ENCODE assay signal across 19 cellular contexts in the genomic region with DNA sequence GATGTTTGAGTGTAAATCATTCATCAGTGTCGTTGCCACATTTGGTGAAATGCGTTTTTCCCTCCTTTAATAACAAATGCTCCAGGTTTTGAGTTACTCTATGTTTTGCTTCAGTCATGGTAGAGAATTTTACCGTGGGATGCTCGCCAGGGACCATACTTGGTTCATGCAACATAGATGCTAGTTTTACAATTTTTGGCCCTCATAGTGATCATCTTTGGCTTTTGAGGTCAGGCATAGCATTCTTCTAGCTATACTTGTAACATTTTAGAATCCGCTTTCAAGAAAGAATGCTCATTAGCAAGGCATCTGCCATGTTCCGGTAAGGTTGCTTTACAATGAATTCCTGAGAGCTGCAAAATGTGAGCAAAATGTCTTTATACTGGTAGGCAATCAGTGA.
DNase-seq lines count a peak whose midpoint lies in the region; ATAC-seq and TF ChIP-seq lines count a peak whose summit lies in the region.
"Had no signal": no experiment of that assay in that cellular context is flagged by ENCODE, and none has a peak within 500 bp of the region (broad histone marks: within the 10 kb centered on the region; RNA-seq: fewer than 3 reads in every experiment).

No MANE protein-coding gene starts in this region.

- no peak overlapping the region for H2BK20ac ChIP-seq in IMR-90 (ENCODE audit: low read depth, low read length)

- H3K9me1 ChIP-seq in IMR-90 (ENCODE audit: insufficient read depth, low read length) = no peaks in the 10 kb centered on the region

- H2AFZ ChIP-seq in IMR-90 (replicated peaks; ENCODE audit: low read length, poor library complexity) = no peak overlapping the region

- H3K27me3 Mint-ChIP-seq in activated T-helper 17 cell treated with anti-CD3 and anti-CD28 coated beads, Interleukin-2, amount 50 U/mL, for 72 hours = no peaks in the 10 kb centered on the region
- H3K27me3 Mint-ChIP-seq: T-cell had no signal

- in situ Hi-C loops in IMR-90 (cut with MboI; ENCODE audit: low sequenced_read_pairs) = no loop called here

- H3K27me3 ChIP-seq in BJ (ENCODE audit: control insufficient read depth, insufficient read depth, low read length) = no peaks in the 10 kb centered on the region
- H3K27me3 ChIP-seq in IMR-90 (ENCODE audit: control insufficient read depth, insufficient read depth, low read length) = no peaks in the 10 kb centered on the region

- H2BK15ac ChIP-seq in IMR-90 (ENCODE audit: low read depth, low read length) = no peak overlapping the region

- H3K9me3 Mint-ChIP-seq in activated T-helper 17 cell treated with anti-CD3 and anti-CD28 coated beads, Interleukin-2, amount 50 U/mL, for 72 hours = peaks cover 8% of the 10 kb centered on the region
- H3K9me3 Mint-ChIP-seq: GM23338 had no signal

- no peaks in the 10 kb centered on the region for H3K36me3 ChIP-seq in BJ (ENCODE audit: control insufficient read depth, insufficient read depth, low read length)
- H3K36me3 ChIP-seq in IMR-90 (ENCODE audit: control insufficient read depth, insufficient read depth, low read length) = no peaks in the 10 kb centered on the region

- intact Hi-C loops in IMR-90 (cut with micrococcal nuclease) = no loop called here

- no peak overlapping the region for H3K23ac ChIP-seq in IMR-90 (ENCODE audit: low read depth, low read length)

- H4K8ac ChIP-seq in IMR-90 (ENCODE audit: low read depth in 2 of 2, low read length in 2 of 2) = no peak overlapping the region

- H3K4ac ChIP-seq in IMR-90 (ENCODE audit: low read depth, low read length) = no peak overlapping the region

- no peak for TF ChIP-seq CTCF in BJ (IDR thresholded peaks at IDR 0.05; ENCODE audit: insufficient read depth, low read depth, low read length)
- no peak for TF ChIP-seq CTCF in IMR-90 (conservative IDR thresholded peaks at IDR 0.05; ENCODE audit: low read depth, low read length)

- H2AK9ac ChIP-seq in IMR-90 (replicated peaks; ENCODE audit: low read depth, low read length, poor library complexity) = no peak overlapping the region

- no peak for ATAC-seq in IMR-90 (ENCODE audit: low read depth)
- ATAC-seq in HG03520 (IDR thresholded peaks at IDR 0.05; ENCODE audit: unreplicated experiment) = no peak
- no peak for ATAC-seq in GM18505 (IDR thresholded peaks at IDR 0.05; ENCODE audit: unreplicated experiment)
- no peak for ATAC-seq in activated T-helper 17 cell treated with anti-CD3 and anti-CD28 coated beads, Interleukin-2, amount 50 U/mL, for 72 hours (replicated peaks)
- ATAC-seq: GM23338, HCT116, K562, Right ventricle myocardium inferior, T-cell had no signal

- no peak overlapping the region for H3K27ac ChIP-seq in IMR-90 (ENCODE audit: insufficient read depth, low read length)
- H3K27ac ChIP-seq: C4-2B had no signal

- CTCF ChIA-PET in BJ (lab: Yijun Ruan, JAX) = interaction anchor here (1.2 to 1.5 kb wide), 2 partner anchors 13 to 88 kb away, joined by 4 read pairs; no protein-coding TSS in a partner anchor
- CTCF ChIA-PET in IMR-90 (lab: Yijun Ruan, JAX) = no interaction called here

- H2BK120ac ChIP-seq in IMR-90 (ENCODE audit: low read depth, low read length) = no peak overlapping the region

- no peak overlapping the region for H4K91ac ChIP-seq in IMR-90 (ENCODE audit: insufficient read depth, low read depth, low read length)

- no peaks in the 10 kb centered on the region for H3K4me1 ChIP-seq in IMR-90 (ENCODE audit: control insufficient read depth, insufficient read depth, low read length)

- TF ChIP-seq RAD21 in IMR-90 (IDR thresholded peaks at IDR 0.05; ENCODE audit: low read length) = no peak

- H3K4me3 Mint-ChIP-seq in activated T-helper 17 cell treated with anti-CD3 and anti-CD28 coated beads, Interleukin-2, amount 50 U/mL, for 72 hours = no peak overlapping the region
- H3K4me3 Mint-ChIP-seq: GM23338, T-cell had no signal

- POLR2A ChIA-PET in BJ (lab: Charles Lee) = no interaction called here
- POLR2A ChIA-PET in IMR-90 (lab: Charles Lee; ENCODE audit: unreplicated experiment) = no interaction called here

- H2AK5ac ChIP-seq in IMR-90 (ENCODE audit: low read depth, low read length) = no peak overlapping the region

- H2BK5ac ChIP-seq in IMR-90 (ENCODE audit: low read depth, low read length, poor library complexity, severe bottlenecking) = no peak overlapping the region

- H3K27ac Mint-ChIP-seq in activated T-helper 17 cell treated with anti-CD3 and anti-CD28 coated beads, Interleukin-2, amount 50 U/mL, for 72 hours = no peak overlapping the region
- H3K27ac Mint-ChIP-seq: GM23338, T-cell had no signal

- no peaks in the 10 kb centered on the region for H3K79me1 ChIP-seq in IMR-90 (ENCODE audit: low read depth in 1 of 2, low read length in 2 of 2)

- BruUV-seq in IMR-90 (replicated peaks; lab: Mats Ljungman, UMichigan) = no TSS peak

- H3K18ac ChIP-seq in IMR-90 (ENCODE audit: low read depth, low read length) = no peak overlapping the region

- H4K20me1 ChIP-seq in IMR-90 (ENCODE audit: insufficient read depth, low read length) = no peaks in the 10 kb centered on the region

- TF ChIP-seq POLR2A in IMR-90 (IDR thresholded peaks at IDR 0.05; ENCODE audit: low read depth, low read length) (no peak), GM18505 (IDR thresholded peaks at IDR 0.05; ENCODE audit: borderline replicate concordance, extremely low read depth, insufficient read depth, insufficient read length) (no peak)

- H3K14ac ChIP-seq in IMR-90 (replicated peaks; ENCODE audit: low read depth, low read length) = no peak overlapping the region

- no peaks in the 10 kb centered on the region for H3K4me1 Mint-ChIP-seq in activated T-helper 17 cell treated with anti-CD3 and anti-CD28 coated beads, Interleukin-2, amount 50 U/mL, for 72 hours
- H3K4me1 Mint-ChIP-seq: GM23338, T-cell had no signal

- no peak overlapping the region for H3K56ac ChIP-seq in IMR-90 (ENCODE audit: extremely low read depth, insufficient read depth, low read length)

- no peak overlapping the region for H3K4me3 ChIP-seq in BJ (ENCODE audit: low read depth, low read length)
- no peak overlapping the region for H3K4me3 ChIP-seq in IMR-90 (ENCODE audit: insufficient read depth, low read depth, low read length)
- H3K4me3 ChIP-seq: GM23338, K562 had no signal

- no peaks in the 10 kb centered on the region for H3K36me3 Mint-ChIP-seq in activated T-helper 17 cell treated with anti-CD3 and anti-CD28 coated beads, Interleukin-2, amount 50 U/mL, for 72 hours (ENCODE audit: low read depth)
- H3K36me3 Mint-ChIP-seq: T-cell had no signal

- DNase-seq in BJ (ENCODE audit: low read depth) (peak; percentile 87), IMR-90 (peak; percentile 58), dedifferentiated amniotic fluid mesenchymal stem cell (ENCODE audit: extremely low spot score) (peak; percentile 38), NCI-H1436 treated with DMSO at 0.1 percent for 48 hours (lab: John Stamatoyannopoulos, UW) (no peak)
- DNase-seq: ACHN, MV-4-11, NCI-H1417 treated with DMSO at 0.1 percent for 48 hours, NCI-H2029, NCI-H2171, NCI-H82, T-cell had no signal

- H3K9ac ChIP-seq in IMR-90 (ENCODE audit: low read depth, low read length) = no peak overlapping the region

- WGBS in IMR-90 (ENCODE audit: extremely low coverage in 2 of 2, insufficient read length in 1 of 2), 2 experiments = no CpG with 5 or more reads among the region's 6 CpGs

- H3K9me3 ChIP-seq in IMR-90 (ENCODE audit: control insufficient read depth, insufficient read depth, low read length) = no peaks in the 10 kb centered on the region

- no peak overlapping the region for H4K5ac ChIP-seq in IMR-90 (ENCODE audit: low read depth, low read length)

- dilution Hi-C loops in IMR-90 (cut with HindIII; ENCODE audit: low sequenced_read_pairs, unreplicated experiment) = no loop called here

- H3K4me2 ChIP-seq in IMR-90 (ENCODE audit: low read depth, low read length) = no peak overlapping the region
- H3K4me2 ChIP-seq: GM23338 had no signal

TF ChIP-seq in IMR-90, 13 proteins besides CTCF, POLR2A, EP300 and RAD21:
- TF ChIP-seq MAFK (IDR thresholded peaks at IDR 0.05; ENCODE audit: low read depth, low read length) (no peak), CHD1 (IDR thresholded peaks at IDR 0.05; ENCODE audit: low read depth, low read length) (no peak), NFE2L2 (IDR thresholded peaks at IDR 0.05; ENCODE audit: low read depth, low read length) (no peak), MXI1 (IDR thresholded peaks at IDR 0.05; ENCODE audit: borderline replicate concordance, low read depth, low read length) (no peak), BHLHE40 (IDR thresholded peaks at IDR 0.05; ENCODE audit: low read depth, low read length) (no peak), RCOR1 (IDR thresholded peaks at IDR 0.05; ENCODE audit: insufficient replicate concordance, low read length) (no peak), FOS (IDR thresholded peaks at IDR 0.05; ENCODE audit: low read depth, low read length) (no peak), RFX5 (IDR thresholded peaks at IDR 0.05; ENCODE audit: low read depth, low read length) (no peak), CEBPB (IDR thresholded peaks at IDR 0.05; ENCODE audit: low read depth, low read length) (no peak), USF2 (IDR thresholded peaks at IDR 0.05; ENCODE audit: low read depth, low read length) (no peak), MAZ (IDR thresholded peaks at IDR 0.05; ENCODE audit: borderline replicate concordance, low read depth, low read length) (no peak), SMC3 (IDR thresholded peaks at IDR 0.05; ENCODE audit: low read depth, low read length) (no peak)
- TF ChIP-seq, protein P1, sequence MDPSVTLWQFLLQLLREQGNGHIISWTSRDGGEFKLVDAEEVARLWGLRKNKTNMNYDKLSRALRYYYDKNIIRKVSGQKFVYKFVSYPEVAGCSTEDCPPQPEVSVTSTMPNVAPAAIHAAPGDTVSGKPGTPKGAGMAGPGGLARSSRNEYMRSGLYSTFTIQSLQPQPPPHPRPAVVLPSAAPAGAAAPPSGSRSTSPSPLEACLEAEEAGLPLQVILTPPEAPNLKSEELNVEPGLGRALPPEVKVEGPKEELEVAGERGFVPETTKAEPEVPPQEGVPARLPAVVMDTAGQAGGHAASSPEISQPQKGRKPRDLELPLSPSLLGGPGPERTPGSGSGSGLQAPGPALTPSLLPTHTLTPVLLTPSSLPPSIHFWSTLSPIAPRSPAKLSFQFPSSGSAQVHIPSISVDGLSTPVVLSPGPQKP (IDR thresholded peaks at IDR 0.05; ENCODE audit: borderline replicate concordance, low read depth, low read length) = no peak
